13 cellular contexts compared by ENCODE assay signal in genomic region chrX:151985955-151986354, GRCh38. TPM values are rescaled to one million over a fixed set of nuclear protein-coding genes. Genes with fewer than 3 reads are reported as not detected.
A peak's percentile ranks its signal among the peaks of the same experiment; 100 is the strongest.
DNase-seq lines count a peak whose midpoint lies in the region; ATAC-seq and TF ChIP-seq lines count a peak whose summit lies in the region.
"Had no signal": no experiment of that assay in that cellular context is flagged by ENCODE, and none has a peak within 500 bp of the region (broad histone marks: within the 10 kb centered on the region; RNA-seq: fewer than 3 reads in every experiment).

No MANE protein-coding gene starts in this region.

- no peaks in the 10 kb centered on the region for H3K4me1 Mint-ChIP-seq in activated CD4-positive, alpha-beta memory T cell treated with anti-CD3 and anti-CD28 coated beads, Interleukin-2, amount 10 ng/mL, durations not matched to agents 7 days and 5 days
- H3K4me1 Mint-ChIP-seq: memory B cell had no signal

- no peaks in the 10 kb centered on the region for H3K27me3 ChIP-seq in MG63
- H3K27me3 ChIP-seq: ovary had no signal

- H3K27me3 Mint-ChIP-seq in activated CD4-positive, alpha-beta memory T cell treated with anti-CD3 and anti-CD28 coated beads, Interleukin-2, amount 10 ng/mL, durations not matched to agents 7 days and 5 days = no peaks in the 10 kb centered on the region
- H3K27me3 Mint-ChIP-seq: memory B cell had no signal

- no peak for ATAC-seq in HG03432 (IDR thresholded peaks at IDR 0.05; ENCODE audit: unreplicated experiment)

- H3K9me3 ChIP-seq in MG63 = no peaks in the 10 kb centered on the region
- H3K9me3 ChIP-seq: ovary had no signal

- peak; percentile 67 for DNase-seq in AG20443 (ENCODE audit: low spot score)
- DNase-seq in MG63 = peak; percentile 31
- DNase-seq in epithelial cell of esophagus (ENCODE audit: low read depth) = peak; percentile 60
- DNase-seq in lung microvascular endothelial cell (ENCODE audit: low read depth in 2 of 2) = peak; percentile 41 to 45
- no peak for DNase-seq in cerebellum (ENCODE audit: low spot score)
- DNase-seq in NCI-H128 (lab: John Stamatoyannopoulos, UW; ENCODE audit: unreplicated experiment) = no peak
- no peak for DNase-seq in activated CD4-positive, alpha-beta memory T cell treated with anti-CD3 and anti-CD28 coated beads, Interleukin-2, amount 10 ng/mL, durations not matched to agents 7 days and 5 days
- DNase-seq: effector CD4-positive, alpha-beta T cell; hypothalamus; ovary; RPMI8226 had no signal

- H3K4me3 ChIP-seq in MG63 (no peak overlapping the region), epithelial cell of esophagus (ENCODE audit: low read length) (no peak overlapping the region)
- H3K4me3 ChIP-seq: ovary had no signal

- no peak for TF ChIP-seq CTCF in epithelial cell of esophagus (IDR thresholded peaks at IDR 0.05; ENCODE audit: insufficient read depth, low read depth, low read length, missing control alignments)

- no peaks in the 10 kb centered on the region for H3K36me3 ChIP-seq in MG63
- H3K36me3 ChIP-seq: ovary had no signal

- H3K4me3 Mint-ChIP-seq in activated CD4-positive, alpha-beta memory T cell treated with anti-CD3 and anti-CD28 coated beads, Interleukin-2, amount 10 ng/mL, durations not matched to agents 7 days and 5 days = no peak overlapping the region
- H3K4me3 Mint-ChIP-seq: memory B cell had no signal

- H3K27ac Mint-ChIP-seq in activated CD4-positive, alpha-beta memory T cell treated with anti-CD3 and anti-CD28 coated beads, Interleukin-2, amount 10 ng/mL, durations not matched to agents 7 days and 5 days = no peak overlapping the region
- H3K27ac Mint-ChIP-seq: memory B cell had no signal

- no peaks in the 10 kb centered on the region for H3K9me3 Mint-ChIP-seq in activated CD4-positive, alpha-beta memory T cell treated with anti-CD3 and anti-CD28 coated beads, Interleukin-2, amount 10 ng/mL, durations not matched to agents 7 days and 5 days

- CTCF ChIA-PET in activated CD4-positive, alpha-beta memory T cell treated with anti-CD3 and anti-CD28 coated beads, Interleukin-2, amount 10 ng/mL, durations not matched to agents 7 days and 5 days (lab: Charles Lee) = no interaction called here

- POLR2A ChIA-PET in activated CD4-positive, alpha-beta memory T cell treated with anti-CD3 and anti-CD28 coated beads, Interleukin-2, amount 10 ng/mL, durations not matched to agents 7 days and 5 days (lab: Charles Lee) = no interaction called here

- no peaks in the 10 kb centered on the region for H3K36me3 Mint-ChIP-seq in activated CD4-positive, alpha-beta memory T cell treated with anti-CD3 and anti-CD28 coated beads, Interleukin-2, amount 10 ng/mL, durations not matched to agents 7 days and 5 days (ENCODE audit: low read depth)
- H3K36me3 Mint-ChIP-seq: memory B cell had no signal

RNA-seq across cellular contexts. Expression of gene GABRE, which starts 11.5 kb away (rescaled TPM):
- 27.9 and 32.4 TPM in 2 replicates for total RNA-seq in MG63 (2014; rRNA removed; shearing (Covaris generic); ENCODE audit: low replicate concordance)
- total RNA-seq in lung microvascular endothelial cell = 7.6 and 20.0 TPM in 2 replicates
- total RNA-seq in cerebellum = 18.7 TPM
- total RNA-seq in activated CD4-positive, alpha-beta memory T cell treated with anti-CD3 and anti-CD28 coated beads, Interleukin-2, amount 10 ng/mL, durations not matched to agents 7 days and 5 days = not detected

Comparison
In these comparisons a context has a peak if more than half of its experiments do, and no peak if none do; other contexts are left out.
1. DNase-seq: peak in AG20443 (single experiment), MG63 (single experiment), epithelial cell of esophagus (single experiment) and lung microvascular endothelial cell (2 of 2); none in cerebellum (single experiment), NCI-H128 (single experiment) and activated CD4-positive, alpha-beta memory T cell treated with anti-CD3 and anti-CD28 coated beads, Interleukin-2, amount 10 ng/mL, durations not matched to agents 7 days and 5 days (single experiment).